ENCODE assay signal across 22 cellular contexts in genomic region chr19:1487576-1488281, GRCh38. TPM values are rescaled to one million over a fixed set of nuclear protein-coding genes. Genes with fewer than 3 reads are reported as not detected.
A peak's percentile ranks its signal among the peaks of the same experiment; 100 is the strongest.
DNase-seq lines count a peak whose midpoint lies in the region; ATAC-seq, FAIRE-seq and TF ChIP-seq lines count a peak whose summit lies in the region.
"Had no signal": no experiment of that assay in that cellular context is flagged by ENCODE, and none has a peak within 500 bp of the region (broad histone marks: within the 10 kb centered on the region; RNA-seq: fewer than 3 reads in every experiment).

No MANE protein-coding gene starts in this region.

- intact Hi-C loops in right cardiac atrium (cut with DNase I) (no loop called here), left cardiac atrium (cut with DNase I) (no loop called here), kidney (cut with DNase I) (no loop called here), ovary (cut with DNase I) (no loop called here)

- 90% methylated on average over 40 of the region's 40 CpGs for WGBS in right cardiac atrium
- 90 to 91% (median 90%) methylated on average over 35 to 40 of the region's 40 CpGs for WGBS in ovary, 3 donors

- H3K27me3 ChIP-seq in right cardiac atrium (ENCODE audit: control insufficient read depth, insufficient read depth) = no peaks in the 10 kb centered on the region
- H3K27me3 ChIP-seq in ovary = no peaks in the 10 kb centered on the region
- H3K27me3 ChIP-seq: BE2C had no signal

- H3K4me3 ChIP-seq in right cardiac atrium (ENCODE audit: low read length) = no peak overlapping the region
- H3K4me3 ChIP-seq in kidney (ENCODE audit: low read length in 2 of 2) = no peak overlapping the region
- no peak overlapping the region for H3K4me3 ChIP-seq in ovary
- H3K4me3 ChIP-seq: HAP-1, PC-9 had no signal

- H3K36me3 ChIP-seq in kidney (ENCODE audit: control insufficient read depth in 1 of 2, insufficient read depth in 2 of 2, low read length in 2 of 2) (no peaks in the 10 kb centered on the region), ovary (no peaks in the 10 kb centered on the region)
- H3K36me3 ChIP-seq: BE2C, HAP-1 had no signal

- H3K9ac ChIP-seq in kidney (ENCODE audit: low read length in 2 of 2) = no peak overlapping the region

- ATAC-seq in right cardiac atrium (no peak), left cardiac atrium (no peak), GM19397 (IDR thresholded peaks at IDR 0.05; ENCODE audit: unreplicated experiment) (no peak), GM18907 (IDR thresholded peaks at IDR 0.05; ENCODE audit: unreplicated experiment) (no peak)
- ATAC-seq: CD8-positive, alpha-beta T cell had no signal

- DNase-seq in right cardiac atrium = peak; percentile 14 to 67 (median 53)
- DNase-seq in left cardiac atrium = no peak
- DNase-seq in kidney = peak; percentile 73
- DNase-seq in ovary = peak in 3 of 5 donors; percentile 24 to 45 (median 35)
- DNase-seq in RPMI8226 = no peak
- DNase-seq: BE2C; Calu3; CD8-positive, alpha-beta T cell; DMS53; IMR-90; NCI-H1417 treated with DMSO at 0.1 percent for 48 hours; NCI-H187 treated with DMSO at 0.1 percent for 48 hours; NCI-H226; NCI-H524; PC-9 had no signal

- no peak for TF ChIP-seq EP300 in ovary (IDR thresholded peaks at IDR 0.05)

- no peak for TF ChIP-seq CTCF in kidney (IDR thresholded peaks at IDR 0.05; ENCODE audit: borderline replicate concordance, extremely low read depth, insufficient read depth)
- no peak for TF ChIP-seq CTCF in ovary (IDR thresholded peaks at IDR 0.05)

- no peak for TF ChIP-seq POLR2A in ovary (IDR thresholded peaks at IDR 0.05)

- no peak overlapping the region for H3K27ac ChIP-seq in right cardiac atrium (ENCODE audit: low read length)
- H3K27ac ChIP-seq in kidney (ENCODE audit: low read depth in 2 of 2, low read length in 2 of 2) = no peak overlapping the region
- no peak overlapping the region for H3K27ac ChIP-seq in ovary
- H3K27ac ChIP-seq: HL-60, PC-9 had no signal

- no peak for FAIRE-seq in kidney (lab: Jason Lieb, UNC)
- FAIRE-seq: A204.1 had no signal

- H3K4me1 ChIP-seq in right cardiac atrium (ENCODE audit: control insufficient read depth, insufficient read depth, low read length) (no peaks in the 10 kb centered on the region), kidney (ENCODE audit: control insufficient read depth in 1 of 2, insufficient read depth in 1 of 2, low read depth in 1 of 2, low read length in 2 of 2) (peaks cover 0 to 8% of the 10 kb centered on the region in 2 donors), ovary (ENCODE audit: insufficient read depth) (peaks cover 14% of the 10 kb centered on the region)
- H3K4me1 ChIP-seq: BE2C had no signal

- H3K9me3 ChIP-seq in right cardiac atrium (ENCODE audit: control insufficient read depth, low read length) = no peaks in the 10 kb centered on the region
- no peaks in the 10 kb centered on the region for H3K9me3 ChIP-seq in kidney (ENCODE audit: control insufficient read depth in 1 of 2, low read length in 2 of 2)
- H3K9me3 ChIP-seq in ovary = no peaks in the 10 kb centered on the region
- H3K9me3 ChIP-seq: BE2C, HAP-1 had no signal

RNA-seq across cellular contexts. Expression of gene PCSK4, which starts 2.4 kb away (rescaled TPM):
- total RNA-seq in right cardiac atrium (1 to 10 TPM in 3 of 4 donors, under 1 TPM in 1; 0.33 to 2.4 (median 1.4) TPM), left cardiac atrium (1 to 10 TPM in 1 of 2 donors, under 1 TPM in 1; 0.89 to 1.6 TPM), kidney (5.3 TPM), ovary (1 to 10 TPM in 6 of 7 donors, under 1 TPM in 1; 0.83 to 9.4 (median 1.9) TPM)
- polyA plus RNA-seq in right cardiac atrium (1.7 TPM), kidney (ENCODE audit: insufficient read depth, low read depth, low replicate concordance) (5.5 TPM), ovary (1 to 10 TPM in 1 of 2 donors, not detected in 1; 2.9 TPM)

RNA-seq across cellular contexts. Expression of gene REEP6, which starts 3.3 kb away (rescaled TPM):
- 1 to 10 TPM; 1.1 to 1.8 (median 1.4) TPM for total RNA-seq in right cardiac atrium
- 7.5 TPM for polyA plus RNA-seq in right cardiac atrium
- total RNA-seq in left cardiac atrium = 1 to 10 TPM; 2.2 to 2.3 TPM
- 9.6 TPM for total RNA-seq in kidney
- polyA plus RNA-seq in kidney (ENCODE audit: insufficient read depth, low read depth, low replicate concordance) = 60.0 TPM
- 10 to 100 TPM in 2 of 7 donors, 1 to 10 TPM in 5; 2.9 to 13.0 (median 7.2) TPM for total RNA-seq in ovary
- polyA plus RNA-seq in ovary = 1 to 10 TPM; 9.2 to 9.7 TPM

RNA-seq across cellular contexts. Expression of gene C19orf25, which starts 8.7 kb away (rescaled TPM):
- total RNA-seq in right cardiac atrium = 10 to 100 TPM; 14.4 to 19.2 (median 18.1) TPM
- 23.6 TPM for polyA plus RNA-seq in right cardiac atrium
- total RNA-seq in left cardiac atrium = 10 to 100 TPM; 16.1 to 18.9 TPM
- total RNA-seq in kidney = 32.5 TPM
- 50.9 TPM for polyA plus RNA-seq in kidney (ENCODE audit: insufficient read depth, low read depth, low replicate concordance)
- 10 to 100 TPM; 15.3 to 25.8 (median 22.2) TPM for total RNA-seq in ovary
- polyA plus RNA-seq in ovary = 10 to 100 TPM in 1 of 2 donors, 1 to 10 TPM in 1; 1.1 to 26.3 TPM

RNA-seq across cellular contexts. Expression of gene ADAMTSL5, which starts 25.1 kb away (rescaled TPM):
- 10 to 100 TPM; 13.6 to 23.7 (median 19.7) TPM for total RNA-seq in right cardiac atrium
- polyA plus RNA-seq in right cardiac atrium = 10.9 TPM
- 10 to 100 TPM; 18.9 to 25.0 TPM for total RNA-seq in left cardiac atrium
- 4.6 TPM for total RNA-seq in kidney
- 1.4 TPM for polyA plus RNA-seq in kidney (ENCODE audit: insufficient read depth, low read depth, low replicate concordance)
- 1 to 10 TPM in 4 of 7 donors, under 1 TPM in 2, not detected in 1; 0.42 to 7.5 (median 2.0) TPM for total RNA-seq in ovary
- polyA plus RNA-seq in ovary = 1 to 10 TPM in 1 of 2 donors, under 1 TPM in 1; 0.19 to 4.9 TPM

RNA-seq across cellular contexts. Expression of gene PLK5, which starts 36.1 kb away (rescaled TPM):
- not detected for total RNA-seq in right cardiac atrium
- polyA plus RNA-seq in right cardiac atrium = 0.11 TPM
- not detected for total RNA-seq in left cardiac atrium
- total RNA-seq in kidney = not detected
- not detected for polyA plus RNA-seq in kidney (ENCODE audit: insufficient read depth, low read depth, low replicate concordance)
- 1 to 10 TPM in 2 of 7 donors, under 1 TPM in 1, not detected in 4; 0.11 to 1.1 (median 1.1) TPM for total RNA-seq in ovary
- under 1 TPM in 1 of 2 donors, not detected in 1; 0.23 TPM for polyA plus RNA-seq in ovary
- total RNA-seq: Calu3; CD8-positive, alpha-beta T cell; HT1080; IMR-90; PC-9; SK-MEL-5 had no signal
- polyA plus RNA-seq: IMR-90 had no signal

Comparison
In these comparisons a context has a peak if more than half of its experiments do, and no peak if none do; other contexts are left out.
1. DNase-seq: peak in right cardiac atrium (3 of 3), kidney (single experiment) and ovary (3 of 5); none in left cardiac atrium (single experiment) and RPMI8226 (single experiment).